In genomic region chr19:58154679-58155648, GRCh38 we compare ENCODE assay signal across 8 cellular contexts. TPM values are rescaled to one million over a fixed set of nuclear protein-coding genes. Genes with fewer than 3 reads are reported as not detected.
A peak's percentile ranks its signal among the peaks of the same experiment; 100 is the strongest.
DNase-seq lines count a peak whose midpoint lies in the region; ATAC-seq and TF ChIP-seq lines count a peak whose summit lies in the region.

No MANE protein-coding gene starts in this region.

- H3K27me3 ChIP-seq in mammary epithelial cell (ENCODE audit: insufficient read depth, low read length) (no peaks in the 10 kb centered on the region), iPS-20b (ENCODE audit: insufficient read depth, low read length) (no peaks in the 10 kb centered on the region), skeletal muscle tissue (ENCODE audit: control insufficient read depth in 3 of 3, insufficient read depth in 3 of 3, low read length in 3 of 3) (peaks cover 0 to 4% (median 0%) of the 10 kb centered on the region in 3 donors)

- ATAC-seq in HG02759 (IDR thresholded peaks at IDR 0.05; ENCODE audit: unreplicated experiment) (peak; percentile 73), GM19035 (IDR thresholded peaks at IDR 0.05; ENCODE audit: unreplicated experiment) (no peak)

- H3K9ac ChIP-seq in mammary epithelial cell (ENCODE audit: insufficient read depth, low read length) (peak overlapping the region; percentile 55), iPS-20b (ENCODE audit: low read depth, low read length) (peak overlapping the region; percentile 85), skeletal muscle tissue (ENCODE audit: low read depth in 1 of 3, low read length in 3 of 3) (peak overlapping the region; percentile 71 to 87 (median 82))

- peaks cover 22% of the 10 kb centered on the region for H3K9me3 ChIP-seq in mammary epithelial cell (replicated peaks; ENCODE audit: insufficient read depth, low read length)
- H3K9me3 ChIP-seq in iPS-20b (ENCODE audit: insufficient read depth, low read depth, low read length): peaks cover 13% of the 10 kb centered on the region
- H3K9me3 ChIP-seq in skeletal muscle tissue (ENCODE audit: control insufficient read depth in 3 of 3, low read length in 3 of 3): peaks cover 0 to 4% (median 0%) of the 10 kb centered on the region in 3 donors

- CTCF ChIA-PET in mammary epithelial cell (lab: Charles Lee; ENCODE audit: low non-redundant PET): interaction anchor here (0.6 kb wide), 1 partner anchor 322 kb away, joined by 3 read pairs; no protein-coding TSS in a partner anchor

- intact Hi-C loops in mammary epithelial cell (cut with micrococcal nuclease): loop anchor here (1.0 to 10.0 kb wide), 9 partner anchors 152 to 1051 kb away; partner anchors contain the start of genes ZNF17, ZNF417, ZNF552 and ZNF606

- no TSS peak for BruUV-seq in mammary epithelial cell (replicated peaks; lab: Mats Ljungman, UMichigan)

- TF ChIP-seq CTCF in GM12874 (IDR thresholded peaks at IDR 0.05; ENCODE audit: insufficient read depth, low read depth, low read length) (peak; percentile 85), WI38 (IDR thresholded peaks at IDR 0.05; ENCODE audit: low read depth, low read length) (peak; percentile 95), mammary epithelial cell (conservative IDR thresholded peaks at IDR 0.05 in 1 of 2, IDR thresholded peaks at IDR 0.05 in 1 of 2; ENCODE audit: extremely low read depth in 1 of 2, insufficient read depth in 1 of 2, low read depth in 1 of 2, low read length in 2 of 2) (peak; percentile 90 to 98)

- H3K27ac ChIP-seq in mammary epithelial cell (ENCODE audit: insufficient read depth, low read depth, low read length): peak overlapping the region; percentile 43
- H3K27ac ChIP-seq in iPS-20b (ENCODE audit: low read length): no peak overlapping the region
- peak overlapping the region; percentile 78 for H3K27ac ChIP-seq in skeletal muscle tissue (ENCODE audit: low read depth, low read length)

- H3K4me3 ChIP-seq in WI38 (ENCODE audit: low read depth, low read length) (peak overlapping the region; percentile 93), mammary epithelial cell (replicated peaks in 1 of 3; ENCODE audit: insufficient read depth in 1 of 3, low read depth in 2 of 3, low read length in 3 of 3) (peak overlapping the region; percentile 85 to 86 (median 85)), iPS-20b (ENCODE audit: low read length) (peak overlapping the region; percentile 89), skeletal muscle tissue (ENCODE audit: low read length in 3 of 3) (peak overlapping the region; percentile 77 to 82 (median 82))

- peak; percentile 93 to 99 for DNase-seq in NCI-H1930 (lab: John Stamatoyannopoulos, UW)
- DNase-seq in mammary epithelial cell: peak; percentile 92

- H3K79me2 ChIP-seq in mammary epithelial cell (ENCODE audit: insufficient read depth, low read length): peaks cover 6% of the 10 kb centered on the region

- in situ Hi-C loops in mammary epithelial cell (cut with MboI; ENCODE audit: low sequenced_read_pairs in 2 of 2): loop anchor here (10.0 kb wide), 3 partner anchors 410 to 750 kb away; partner anchors contain the start of gene ZNF776 (in 1 of the 2)

- dilution Hi-C loops in mammary epithelial cell (cut with HindIII; ENCODE audit: low sequenced_read_pairs): no loop called here

- H3K4me1 ChIP-seq in mammary epithelial cell (ENCODE audit: insufficient read depth, low read length): no peaks in the 10 kb centered on the region
- no peaks in the 10 kb centered on the region for H3K4me1 ChIP-seq in iPS-20b (ENCODE audit: insufficient read depth, low read length)
- peaks cover 5 to 17% (median 16%) of the 10 kb centered on the region in 3 donors for H3K4me1 ChIP-seq in skeletal muscle tissue (ENCODE audit: control insufficient read depth in 3 of 3, insufficient read depth in 3 of 3, low read length in 3 of 3)

- peak overlapping the region; percentile 94 for H3K4me2 ChIP-seq in mammary epithelial cell (ENCODE audit: insufficient read depth, low read depth, low read length)

- WGBS in mammary epithelial cell (ENCODE audit: low coverage, missing lambda C conversion rate): 2% methylated on average over 21 of the region's 85 CpGs

- peak overlapping the region; percentile 99 for H2AFZ ChIP-seq in mammary epithelial cell (ENCODE audit: low read depth, low read length)

- H4K20me1 ChIP-seq in mammary epithelial cell (ENCODE audit: insufficient read depth, low read length): no peaks in the 10 kb centered on the region

- H3K36me3 ChIP-seq in mammary epithelial cell (ENCODE audit: insufficient read depth, low read length) (no peaks in the 10 kb centered on the region), iPS-20b (ENCODE audit: insufficient read depth, low read depth, low read length) (no peaks in the 10 kb centered on the region), skeletal muscle tissue (ENCODE audit: control insufficient read depth in 3 of 3, insufficient read depth in 3 of 3, low read length in 3 of 3) (peaks cover 0 to 2% (median 0%) of the 10 kb centered on the region in 3 donors)

RNA-seq across cellular contexts. Expression of gene ZNF329, which starts 4.4 kb away (rescaled TPM):
- total RNA-seq in mammary epithelial cell (10 to 100 TPM; 10.2 to 17.3 TPM), skeletal muscle tissue (16.2 TPM)
- 3.7 TPM for polyA plus RNA-seq in mammary epithelial cell
- 18.9 TPM for polyA minus RNA-seq in mammary epithelial cell

RNA-seq across cellular contexts. Expression of gene ZNF274, which starts 27.9 kb away (rescaled TPM):
- total RNA-seq in mammary epithelial cell (10 to 100 TPM; 15.7 to 33.8 TPM), skeletal muscle tissue (11.0 TPM)
- 19.8 TPM for polyA plus RNA-seq in mammary epithelial cell
- polyA minus RNA-seq in mammary epithelial cell: 41.8 TPM

RNA-seq across cellular contexts. Expression of gene ZSCAN18, which starts 56.9 kb away (rescaled TPM):
- total RNA-seq in mammary epithelial cell: 10 to 100 TPM; 16.3 to 59.3 TPM
- polyA plus RNA-seq in mammary epithelial cell: 5.9 TPM
- polyA minus RNA-seq in mammary epithelial cell: not detected
- 50.6 TPM for total RNA-seq in skeletal muscle tissue
